ENCODE assay signal across 8 cellular contexts in genomic region chr17:42964161-42964932, GRCh38. TPM values are rescaled to one million over a fixed set of nuclear protein-coding genes. Genes with fewer than 3 reads are reported as not detected.
DNase-seq lines count a peak whose midpoint lies in the region; ATAC-seq and TF ChIP-seq lines count a peak whose summit lies in the region.

A gene with protein sequence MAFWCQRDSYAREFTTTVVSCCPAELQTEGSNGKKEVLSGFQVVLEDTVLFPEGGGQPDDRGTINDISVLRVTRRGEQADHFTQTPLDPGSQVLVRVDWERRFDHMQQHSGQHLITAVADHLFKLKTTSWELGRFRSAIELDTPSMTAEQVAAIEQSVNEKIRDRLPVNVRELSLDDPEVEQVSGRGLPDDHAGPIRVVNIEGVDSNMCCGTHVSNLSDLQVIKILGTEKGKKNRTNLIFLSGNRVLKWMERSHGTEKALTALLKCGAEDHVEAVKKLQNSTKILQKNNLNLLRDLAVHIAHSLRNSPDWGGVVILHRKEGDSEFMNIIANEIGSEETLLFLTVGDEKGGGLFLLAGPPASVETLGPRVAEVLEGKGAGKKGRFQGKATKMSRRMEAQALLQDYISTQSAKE (minus strand): TSS chr17:42964454. CDS start chr17:42964440, 14 bp downstream.

- peak within 1 kb of the TSS; percentile 86 for H3K9ac ChIP-seq in ES-I3 (ENCODE audit: low read depth, low read length)

- peaks cover 5% of the 10 kb centered on the region for H3K4me1 ChIP-seq in ES-I3 (ENCODE audit: insufficient read depth, low read length)

- H3K27ac Mint-ChIP-seq in activated naive CD4-positive, alpha-beta T cell treated with anti-CD3 and anti-CD28 coated beads, Interleukin-2, amount 50 U/mL, for 72 hours = peak within 1 kb of the TSS; percentile 89 to 98

- H3K27ac ChIP-seq in temporal lobe (ENCODE audit: low read depth, low read length) = peak within 1 kb of the TSS; percentile 83

- ATAC-seq in HG02588 (IDR thresholded peaks at IDR 0.05; ENCODE audit: unreplicated experiment) (peak; percentile 86), omental fat pad (ENCODE audit: low FRiP score) (peak; percentile 95)
- ATAC-seq in activated naive CD4-positive, alpha-beta T cell treated with anti-CD3 and anti-CD28 coated beads, Interleukin-2, amount 50 U/mL, for 72 hours = peak; percentile 98 to 100

- peaks cover 25% of the 10 kb centered on the region for H3K36me3 ChIP-seq in ES-I3 (ENCODE audit: insufficient read depth, low read length)

- TF ChIP-seq CTCF in omental fat pad (IDR thresholded peaks at IDR 0.05) = no peak

- peaks cover 14 to 28% of the 10 kb centered on the region in 2 donors for H3K36me3 Mint-ChIP-seq in activated naive CD4-positive, alpha-beta T cell treated with anti-CD3 and anti-CD28 coated beads, Interleukin-2, amount 50 U/mL, for 72 hours

- no peaks in the 10 kb centered on the region for H3K9me3 ChIP-seq in ES-I3 (ENCODE audit: control insufficient read depth, insufficient read depth, low read length)

- DNase-seq in NCI-H1105 (lab: John Stamatoyannopoulos, UW) (peak; percentile 78), SKM-1 treated with dmso at 0.1 percent for 144 hours (lab: John Stamatoyannopoulos, UW; ENCODE audit: unreplicated experiment) (peak; percentile 84), glomerular visceral epithelial cell (ENCODE audit: extremely low spot score) (peak; percentile 87), omental fat pad (ENCODE audit: low spot score) (peak; percentile 52)
- peak; percentile 86 to 92 for DNase-seq in activated naive CD4-positive, alpha-beta T cell treated with anti-CD3 and anti-CD28 coated beads, Interleukin-2, amount 50 U/mL, for 72 hours (ENCODE audit: low spot score in 2 of 2)

- no peaks in the 10 kb centered on the region for H3K9me3 Mint-ChIP-seq in activated naive CD4-positive, alpha-beta T cell treated with anti-CD3 and anti-CD28 coated beads, Interleukin-2, amount 50 U/mL, for 72 hours

RNA-seq across cellular contexts. Expression of the gene that starts here (rescaled TPM):
- total RNA-seq in activated naive CD4-positive, alpha-beta T cell treated with anti-CD3 and anti-CD28 coated beads, Interleukin-2, amount 50 U/mL, for 72 hours = 10 to 100 TPM; 51.0 to 63.2 TPM
- total RNA-seq in omental fat pad (10 to 100 TPM; 17.8 to 36.0 (median 20.2) TPM), temporal lobe (24.8 TPM)

Comparison
In these comparisons a context has a peak if more than half of its experiments do, and no peak if none do; other contexts are left out.
1. Peak in every context shown above with its lines: DNase-seq, ATAC-seq and H3K27ac ChIP-seq.